In the genomic region with DNA sequence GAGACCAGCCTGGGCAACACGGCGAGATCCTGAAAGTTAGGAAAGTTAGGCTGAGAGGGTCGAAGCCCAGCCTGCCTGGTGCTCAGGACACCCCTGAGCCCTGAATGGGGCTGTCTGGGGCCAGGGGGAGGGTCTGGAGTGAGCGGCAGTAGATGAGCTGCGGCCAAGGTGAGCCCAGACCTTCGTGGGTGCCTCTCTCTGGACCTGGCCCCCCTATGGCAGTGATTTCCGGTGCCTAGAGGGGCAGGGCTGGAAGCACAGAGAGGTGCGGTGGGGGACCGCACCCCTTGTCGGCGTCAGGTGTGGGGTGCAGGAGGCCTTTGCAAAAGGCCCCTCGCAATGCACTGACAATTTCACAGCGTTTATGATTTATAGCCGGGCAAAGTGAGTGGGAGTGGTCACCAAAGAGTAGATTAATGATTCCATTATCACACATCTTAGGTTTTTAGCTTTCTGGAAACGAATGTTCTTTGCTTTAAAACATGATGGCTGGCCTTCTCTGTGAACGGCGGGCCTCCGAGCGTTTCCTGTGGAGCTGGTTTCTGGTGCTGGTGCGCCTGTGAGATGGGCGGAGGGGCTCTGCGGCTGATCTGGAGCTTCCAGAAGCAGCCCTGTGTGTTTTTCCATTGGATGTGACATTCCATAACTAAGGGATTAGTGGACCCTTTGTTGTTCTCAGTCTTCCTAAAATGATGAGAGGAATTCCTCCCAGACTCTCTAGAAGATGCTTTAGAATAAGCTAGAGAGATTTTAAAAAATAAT, we compare ENCODE assay signal across 21 cellular contexts.
DNase-seq lines count a peak whose midpoint lies in the region; ATAC-seq and TF ChIP-seq lines count a peak whose summit lies in the region.
"Had no signal": no experiment of that assay in that cellular context is flagged by ENCODE, and none has a peak within 500 bp of the region (broad histone marks: within the 10 kb centered on the region; RNA-seq: fewer than 3 reads in every experiment).

No MANE protein-coding gene starts in this region.

- POLR2A ChIA-PET in activated CD4-positive, alpha-beta T cell treated with anti-CD3 and anti-CD28 coated beads for 36 hours (lab: Charles Lee): no interaction called here

- H3K27me3 Mint-ChIP-seq in activated CD4-positive, alpha-beta T cell treated with anti-CD3 and anti-CD28 coated beads for 36 hours: no peaks in the 10 kb centered on the region

- no peaks in the 10 kb centered on the region for H3K36me3 Mint-ChIP-seq in activated CD4-positive, alpha-beta T cell treated with anti-CD3 and anti-CD28 coated beads for 36 hours (ENCODE audit: low read depth)

- no peak overlapping the region for H2BK5ac ChIP-seq in mesenchymal stem cell (ENCODE audit: low read depth, low read length, poor library complexity, severe bottlenecking)
- no peak overlapping the region for H2BK5ac ChIP-seq in neuronal stem cell (ENCODE audit: low read length)

- H2AK5ac ChIP-seq in mesenchymal stem cell (ENCODE audit: low read length, severe bottlenecking) (no peak overlapping the region), neuronal stem cell (ENCODE audit: low read depth, low read length) (no peak overlapping the region)

- H4K91ac ChIP-seq in mesenchymal stem cell (ENCODE audit: low read length) (peak overlapping the region; percentile 93), neuronal stem cell (ENCODE audit: low read depth, low read length, poor library complexity) (no peak overlapping the region)

- no peaks in the 10 kb centered on the region for H3K79me1 ChIP-seq in mesenchymal stem cell (replicated peaks; ENCODE audit: low read length, poor library complexity, severe bottlenecking)
- H3K79me1 ChIP-seq in neuronal stem cell (ENCODE audit: low read depth, low read length): peaks cover 2% of the 10 kb centered on the region

- H3K4me2 ChIP-seq in mesenchymal stem cell (ENCODE audit: low read length, poor library complexity, severe bottlenecking) (no peak overlapping the region), neuronal stem cell (ENCODE audit: insufficient read depth, low read length, poor library complexity, severe bottlenecking) (no peak overlapping the region)
- H3K4me2 ChIP-seq: KMS-11, PC-9 had no signal

- H3K14ac ChIP-seq in mesenchymal stem cell (ENCODE audit: low read length in 2 of 2) (no peak overlapping the region), neuronal stem cell (ENCODE audit: low read length) (no peak overlapping the region)

- TF ChIP-seq CTCF in ascending aorta (IDR thresholded peaks at IDR 0.05): no peak
- TF ChIP-seq CTCF in lower leg skin (IDR thresholded peaks at IDR 0.05): no peak

- H2BK12ac ChIP-seq in mesenchymal stem cell (ENCODE audit: low read length in 2 of 2): peak overlapping the region; percentile 33 to 80
- H2BK12ac ChIP-seq in neuronal stem cell (ENCODE audit: low read length): no peak overlapping the region

- H3K36me3 ChIP-seq in ascending aorta: no peaks in the 10 kb centered on the region
- H3K36me3 ChIP-seq in mesenchymal stem cell (ENCODE audit: control insufficient read depth in 1 of 2, insufficient read depth in 2 of 2, low read depth in 1 of 2, low read length in 2 of 2): no peaks in the 10 kb centered on the region
- H3K36me3 ChIP-seq in neuronal stem cell (replicated peaks in 1 of 2; ENCODE audit: control insufficient read depth in 2 of 2, insufficient read depth in 2 of 2, low read length in 2 of 2): no peaks in the 10 kb centered on the region
- H3K36me3 ChIP-seq: SJSA1 had no signal

- peak; percentile 15 for DNase-seq in EH (ENCODE audit: low read depth)
- DNase-seq in ascending aorta (ENCODE audit: low spot score in 2 of 2): no peak
- no peak for DNase-seq in mesenchymal stem cell
- peak; percentile 20 for DNase-seq in neuronal stem cell (ENCODE audit: low spot score)
- no peak for DNase-seq in NAMALWA (ENCODE audit: low spot score)
- no peak for DNase-seq in activated CD4-positive, alpha-beta T cell treated with anti-CD3 and anti-CD28 coated beads for 36 hours
- no peak for DNase-seq in lower leg skin (ENCODE audit: low spot score in 2 of 2)
- DNase-seq: Calu3, DND-41, GOT3, HCEC 1CT, IMR-90, MM.1S, NCI-H1417, NCI-H1694, NCI-H2029 treated with DMSO at 0.1 percent for 48 hours, PC-9, Right ventricle myocardium superior had no signal

- no peak for ATAC-seq in GM21576 (IDR thresholded peaks at IDR 0.05; ENCODE audit: unreplicated experiment)
- no peak for ATAC-seq in activated CD4-positive, alpha-beta T cell treated with anti-CD3 and anti-CD28 coated beads for 36 hours

- H3K4me3 ChIP-seq in ascending aorta (no peak overlapping the region), mesenchymal stem cell (ENCODE audit: insufficient read depth in 1 of 2, low read depth in 1 of 2, low read length in 2 of 2) (no peak overlapping the region), neuronal stem cell (ENCODE audit: low read length in 2 of 2) (no peak overlapping the region), lower leg skin (ENCODE audit: low read depth, poor library complexity, severe bottlenecking) (no peak overlapping the region)
- H3K4me3 ChIP-seq: PC-9, SJSA1 had no signal

- no peak overlapping the region for H3K4me3 Mint-ChIP-seq in activated CD4-positive, alpha-beta T cell treated with anti-CD3 and anti-CD28 coated beads for 36 hours

- WGBS in mesenchymal stem cell: 81% methylated on average over 21 of the region's 22 CpGs
- WGBS in neuronal stem cell (ENCODE audit: extremely low coverage in 2 of 2, insufficient read length in 2 of 2, insufficient replicate concordance in 1 of 2), 2 donors: no CpG with 5 or more reads among the region's 22 CpGs
- WGBS in lower leg skin, 2 donors: 88% methylated on average over 19 to 22 of the region's 22 CpGs

- CTCF ChIA-PET in activated CD4-positive, alpha-beta T cell treated with anti-CD3 and anti-CD28 coated beads for 36 hours (lab: Charles Lee): interaction anchor here (0.7 to 1.7 kb wide), 2 partner anchors 10 to 130 kb away, joined by 4 to 5 read pairs; no protein-coding TSS in a partner anchor

- H2BK15ac ChIP-seq in mesenchymal stem cell (ENCODE audit: low read depth, poor library complexity, severe bottlenecking): peak overlapping the region; percentile 87
- H2BK15ac ChIP-seq in neuronal stem cell (ENCODE audit: low read length): peak overlapping the region; percentile 77

- peaks cover 13 to 44% of the 10 kb centered on the region in 2 donors for H3K4me1 ChIP-seq in ascending aorta
- H3K4me1 ChIP-seq in mesenchymal stem cell (ENCODE audit: control insufficient read depth, insufficient read depth, low read depth, low read length): no peaks in the 10 kb centered on the region
- H3K4me1 ChIP-seq in neuronal stem cell (ENCODE audit: control insufficient read depth in 2 of 2, insufficient read depth in 1 of 2, low read depth in 1 of 2, low read length in 2 of 2): peaks cover 0 to 5% of the 10 kb centered on the region in 2 donors

- no peak overlapping the region for H3K27ac Mint-ChIP-seq in activated CD4-positive, alpha-beta T cell treated with anti-CD3 and anti-CD28 coated beads for 36 hours

- H3K4me1 Mint-ChIP-seq in activated CD4-positive, alpha-beta T cell treated with anti-CD3 and anti-CD28 coated beads for 36 hours: peaks cover 58% of the 10 kb centered on the region

- intact Hi-C loops in ascending aorta (cut with DNase I): loop anchor here (5.0 kb wide), 2 partner anchors 127 to 1153 kb away; no protein-coding TSS in a partner anchor
- intact Hi-C loops in activated CD4-positive, alpha-beta T cell treated with anti-CD3 and anti-CD28 coated beads for 36 hours (cut with DNase I, micrococcal nuclease): loop anchor here in 1 of 2 experiments (5.0 to 10.0 kb wide), 3 partner anchors 222 to 695 kb away; partner anchors contain the start of gene HNRNPF
- intact Hi-C loops in lower leg skin (cut with DNase I; ENCODE audit: low total_unique reads): no loop called here

- H3K27me3 ChIP-seq in ascending aorta (no peaks in the 10 kb centered on the region), mesenchymal stem cell (ENCODE audit: control insufficient read depth in 1 of 2, insufficient read depth in 1 of 2, low read length in 2 of 2) (no peaks in the 10 kb centered on the region), neuronal stem cell (ENCODE audit: control insufficient read depth in 3 of 3, insufficient read depth in 3 of 3, low read depth in 1 of 3, low read length in 3 of 3) (no peaks in the 10 kb centered on the region)
- H3K27me3 ChIP-seq: SJSA1 had no signal

- no peaks in the 10 kb centered on the region for H3K9me3 Mint-ChIP-seq in activated CD4-positive, alpha-beta T cell treated with anti-CD3 and anti-CD28 coated beads for 36 hours (ENCODE audit: low read depth)

- no peak overlapping the region for H3K9ac ChIP-seq in mesenchymal stem cell (ENCODE audit: low read length)
- H3K9ac ChIP-seq in neuronal stem cell (ENCODE audit: low read depth, low read length, poor library complexity): no peak overlapping the region
- H3K9ac ChIP-seq: KMS-11 had no signal

- H4K8ac ChIP-seq in mesenchymal stem cell (ENCODE audit: low read length): peak overlapping the region; percentile 81
- H4K8ac ChIP-seq in neuronal stem cell (ENCODE audit: low read depth, low read length): no peak overlapping the region

- H3K18ac ChIP-seq in mesenchymal stem cell (ENCODE audit: low read depth in 1 of 2, low read length in 2 of 2) (peak overlapping the region; percentile 72 to 81), neuronal stem cell (ENCODE audit: low read length) (peak overlapping the region; percentile 86)

- H3K4ac ChIP-seq in mesenchymal stem cell (ENCODE audit: low read depth in 1 of 2, low read length in 2 of 2) (peak overlapping the region; percentile 82 to 91), neuronal stem cell (ENCODE audit: low read length) (no peak overlapping the region)

- no peak for TF ChIP-seq POLR2A in lower leg skin (IDR thresholded peaks at IDR 0.05)

- peak overlapping the region; percentile 22 for H2BK120ac ChIP-seq in mesenchymal stem cell (ENCODE audit: low read depth, low read length)
- H2BK120ac ChIP-seq in neuronal stem cell (ENCODE audit: low read depth, low read length): peak overlapping the region; percentile 88

- H2AFZ ChIP-seq in mesenchymal stem cell (ENCODE audit: low read depth, low read length): no peak overlapping the region
- H2AFZ ChIP-seq in neuronal stem cell (ENCODE audit: low read length): no peak overlapping the region
- H2AFZ ChIP-seq: PC-9 had no signal

- H3K9me3 ChIP-seq in ascending aorta (no peaks in the 10 kb centered on the region), mesenchymal stem cell (ENCODE audit: control insufficient read depth, low read length) (no peaks in the 10 kb centered on the region), neuronal stem cell (replicated peaks in 1 of 2; ENCODE audit: control insufficient read depth in 2 of 2, insufficient read depth in 1 of 2, low read depth in 1 of 2, low read length in 2 of 2) (no peaks in the 10 kb centered on the region)
- H3K9me3 ChIP-seq: SJSA1 had no signal

- H3K27ac ChIP-seq in ascending aorta: peak overlapping the region; percentile 8 to 44
- H3K27ac ChIP-seq in mesenchymal stem cell (ENCODE audit: low read length, poor library complexity, severe bottlenecking): no peak overlapping the region
- H3K27ac ChIP-seq in neuronal stem cell (replicated peaks; ENCODE audit: low read length): peak overlapping the region; percentile 5
- H3K27ac ChIP-seq: KMS-11, PC-9, SJSA1 had no signal

- H3K23ac ChIP-seq in mesenchymal stem cell (ENCODE audit: low read length in 2 of 2) (no peak overlapping the region), neuronal stem cell (ENCODE audit: low read depth, low read length, poor library complexity) (no peak overlapping the region)

Comparison
In these comparisons a context has a peak if more than half of its experiments do, and no peak if none do; other contexts are left out.
1. DNase-seq: peak in EH (single experiment) and neuronal stem cell (single experiment); none in ascending aorta (0 of 2), mesenchymal stem cell (single experiment), NAMALWA (single experiment), activated CD4-positive, alpha-beta T cell treated with anti-CD3 and anti-CD28 coated beads for 36 hours (single experiment) and lower leg skin (0 of 2).